ENCODE assay signal across 27 cellular contexts in genomic region chr21:29691616-29692491, GRCh38.
"Had no signal": no experiment of that assay in that cellular context is flagged by ENCODE, and none has a peak within 500 bp of the region (broad histone marks: within the 10 kb centered on the region; RNA-seq: fewer than 3 reads in every experiment).

No MANE protein-coding gene starts in this region.

- H3K79me2 ChIP-seq: hepatocyte had no signal

- DNase-seq: left ventricle myocardium inferior; mesendoderm; naive B cell; natural killer cell; nephron progenitor cell; ovary; posterior cingulate gyrus; psoas muscle; right lobe of liver; stimulated activated CD4-positive, alpha-beta T cell treated with anti-CD3 and anti-CD28 coated beads, Interleukin-1b, Interleukin-23, amount 100 ng/mL, for 48 hours; stimulated activated CD4-positive, alpha-beta T cell treated with anti-CD3 and anti-CD28 coated beads, Interleukin-2, amount 100 ng/mL, for 48 hours; stimulated activated CD4-positive, alpha-beta T cell treated with anti-CD3 and anti-CD28 coated beads, Interleukin-4, amount 100 ng/mL, for 4 hours; stimulated activated CD8-positive, alpha-beta memory T cell treated with anti-CD3 and anti-CD28 coated beads, Interleukin-4, amount 100 ng/mL, for 48 hours; stimulated activated naive CD4-positive, alpha-beta T cell treated with Interleukin-2 at 50 U/mL for 16 hours; stimulated activated naive CD8-positive, alpha-beta T cell treated with anti-CD3 and anti-CD28 coated beads, Interleukin-15, amount 100 ng/mL, for 72 hours; substantia nigra had no signal

- H3K9me3 ChIP-seq: left ventricle myocardium inferior, ovary, psoas muscle, right atrium auricular region, right lobe of liver, tibial nerve, vagina had no signal

- H2AFZ ChIP-seq: hepatocyte, neural progenitor cell had no signal

- H3K4me2 ChIP-seq: hepatocyte, neural progenitor cell, smooth muscle cell had no signal

- H3K4me3 ChIP-seq: hepatocyte, left ventricle myocardium inferior, lung, neural progenitor cell, ovary, psoas muscle, right atrium auricular region, right lobe of liver, smooth muscle cell, tibial nerve, vagina had no signal

- H3K9ac ChIP-seq: neural progenitor cell had no signal

- H3K27me3 ChIP-seq: hepatocyte, neural progenitor cell, ovary, right atrium auricular region, right lobe of liver, tibial nerve, vagina had no signal

- H3K27me3 Mint-ChIP-seq: stimulated activated memory B cell treated with anti-CD40 and anti-IgM and Interleukin-4, amounts not matched to agents 10 μg/mL and 1 μg/mL and 100 μg/mL, for 72 hours; type B pancreatic cell had no signal

- ATAC-seq: natural killer cell; psoas muscle; right lobe of liver; stimulated activated memory B cell treated with anti-CD40 and anti-IgM and Interleukin-4, amounts not matched to agents 10 μg/mL and 1 μg/mL and 100 μg/mL, for 72 hours; stimulated activated naive CD8-positive, alpha-beta T cell treated with anti-CD3 and anti-CD28 coated beads, Interleukin-15, amount 100 ng/mL, for 72 hours had no signal

- H3K27ac Mint-ChIP-seq: mesothelial cell of epicardium; naive B cell; natural killer cell; nephron progenitor cell; neural progenitor cell; stimulated activated memory B cell treated with anti-CD40 and anti-IgM and Interleukin-4, amounts not matched to agents 10 μg/mL and 1 μg/mL and 100 μg/mL, for 72 hours; stimulated activated naive CD8-positive, alpha-beta T cell treated with anti-CD3 and anti-CD28 coated beads, Interleukin-15, amount 100 ng/mL, for 72 hours; type B pancreatic cell had no signal

- H3K4me1 Mint-ChIP-seq: mesothelial cell of epicardium; natural killer cell; stimulated activated memory B cell treated with anti-CD40 and anti-IgM and Interleukin-4, amounts not matched to agents 10 μg/mL and 1 μg/mL and 100 μg/mL, for 72 hours; stimulated activated naive CD8-positive, alpha-beta T cell treated with anti-CD3 and anti-CD28 coated beads, Interleukin-15, amount 100 ng/mL, for 72 hours had no signal

- H3K27ac ChIP-seq: hepatocyte, left ventricle myocardium inferior, neural progenitor cell, ovary, psoas muscle, right atrium auricular region, right lobe of liver, tibial nerve, vagina had no signal

- H3K9me3 Mint-ChIP-seq: mesothelial cell of epicardium; natural killer cell; nephron progenitor cell; stimulated activated memory B cell treated with anti-CD40 and anti-IgM and Interleukin-4, amounts not matched to agents 10 μg/mL and 1 μg/mL and 100 μg/mL, for 72 hours; stimulated activated naive CD8-positive, alpha-beta T cell treated with anti-CD3 and anti-CD28 coated beads, Interleukin-15, amount 100 ng/mL, for 72 hours; type B pancreatic cell had no signal

- H3K4me3 Mint-ChIP-seq: mesothelial cell of epicardium; naive B cell; natural killer cell; nephron progenitor cell; neural progenitor cell; stimulated activated memory B cell treated with anti-CD40 and anti-IgM and Interleukin-4, amounts not matched to agents 10 μg/mL and 1 μg/mL and 100 μg/mL, for 72 hours; stimulated activated naive CD8-positive, alpha-beta T cell treated with anti-CD3 and anti-CD28 coated beads, Interleukin-15, amount 100 ng/mL, for 72 hours; type B pancreatic cell had no signal

- H3K4me1 ChIP-seq: left ventricle myocardium inferior, neural progenitor cell, psoas muscle, right atrium auricular region, right lobe of liver, tibial nerve, vagina had no signal

- H3K36me3 Mint-ChIP-seq: mesothelial cell of epicardium; naive B cell; natural killer cell; stimulated activated memory B cell treated with anti-CD40 and anti-IgM and Interleukin-4, amounts not matched to agents 10 μg/mL and 1 μg/mL and 100 μg/mL, for 72 hours; type B pancreatic cell had no signal

- FAIRE-seq: islet of Langerhans had no signal

- H3K36me3 ChIP-seq: left ventricle myocardium inferior, neural progenitor cell, ovary, right atrium auricular region, right lobe of liver, tibial nerve, vagina had no signal
